14 cellular contexts compared by ENCODE assay signal in genomic region chr7:148803094-148803493, GRCh38.
"Had no signal": no experiment of that assay in that cellular context is flagged by ENCODE, and none has a peak within 500 bp of the region (broad histone marks: within the 10 kb centered on the region; RNA-seq: fewer than 3 reads in every experiment).

No MANE protein-coding gene starts in this region.

- ATAC-seq: activated CD8-positive, alpha-beta T cell treated with anti-CD3 and anti-CD28 coated beads for 36 hours; left cardiac atrium; lower lobe of right lung had no signal

- H3K27ac ChIP-seq: dorsolateral prefrontal cortex, esophagus muscularis mucosa, lower lobe of right lung, neutrophil, skin epidermis had no signal

- DNase-seq: activated CD4-positive, CD25-positive, alpha-beta regulatory T cell treated with anti-CD3 and anti-CD28 coated beads, Interleukin-2, amount 50 U/mL, for 72 hours; activated CD8-positive, alpha-beta memory T cell treated with anti-CD3 and anti-CD28 coated beads, Interleukin-2, amount 50 U/mL, for 48 hours; activated CD8-positive, alpha-beta T cell treated with anti-CD3 and anti-CD28 coated beads for 36 hours; anterior cingulate cortex; dorsolateral prefrontal cortex; left cardiac atrium; lower lobe of right lung; midbrain; substantia nigra had no signal

- H3K9me3 Mint-ChIP-seq: activated CD8-positive, alpha-beta T cell treated with anti-CD3 and anti-CD28 coated beads for 36 hours; T-helper 2 cell treated with Interferon-gamma antibody and Interleukin-4, amounts not matched to agents 5 μg/mL and 100 μg/mL, for 36 hours; type B pancreatic cell had no signal

- H3K4me3 ChIP-seq: dorsolateral prefrontal cortex, esophagus muscularis mucosa, lower lobe of right lung, skin epidermis had no signal

- H3K27me3 ChIP-seq: dorsolateral prefrontal cortex, esophagus muscularis mucosa, neutrophil had no signal

- H3K27ac Mint-ChIP-seq: activated CD8-positive, alpha-beta T cell treated with anti-CD3 and anti-CD28 coated beads for 36 hours; T-helper 2 cell treated with Interferon-gamma antibody and Interleukin-4, amounts not matched to agents 5 μg/mL and 100 μg/mL, for 36 hours had no signal

- H3K4me1 ChIP-seq: esophagus muscularis mucosa, lower lobe of right lung had no signal

- H3K9me3 ChIP-seq: esophagus muscularis mucosa, lower lobe of right lung, neutrophil had no signal
